16 cellular contexts compared by ENCODE assay signal in the genomic region with DNA sequence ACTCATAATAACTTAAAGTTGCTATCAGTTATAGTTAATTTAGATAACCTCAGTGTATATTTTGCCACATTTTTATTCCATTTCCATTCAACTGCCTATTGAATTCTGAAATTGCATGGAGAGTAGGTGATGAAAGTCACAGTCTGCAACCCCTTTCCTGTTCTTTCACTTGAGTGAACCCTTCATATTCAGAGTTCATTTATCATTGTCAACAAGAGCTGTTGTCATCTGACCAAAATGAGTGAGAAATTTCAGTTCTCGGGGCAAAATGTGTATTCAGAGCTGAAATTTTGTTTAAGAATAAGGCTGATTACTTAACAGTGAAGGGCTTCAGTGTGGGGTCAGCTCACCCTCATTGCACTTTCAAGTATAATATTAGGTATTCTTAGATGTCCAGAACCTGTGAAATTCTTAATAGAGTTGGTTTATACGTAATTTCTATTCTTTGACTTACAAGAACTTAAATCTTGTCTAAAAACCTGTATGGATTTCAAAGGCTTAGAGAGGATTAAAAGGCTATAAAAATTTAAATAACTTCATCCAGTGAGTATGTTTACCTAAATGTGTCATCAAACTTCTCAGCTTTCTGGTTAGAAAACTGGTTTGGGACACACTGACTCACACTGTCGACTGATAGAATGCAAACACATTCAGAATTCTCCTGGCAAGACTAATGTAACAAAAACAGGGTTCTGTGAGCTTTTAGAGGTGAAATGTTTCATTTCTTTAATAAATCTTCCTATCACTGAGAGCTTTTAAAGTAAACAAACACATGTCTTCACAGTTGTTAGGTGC.
A peak's percentile ranks its signal among the peaks of the same experiment; 100 is the strongest.
DNase-seq lines count a peak whose midpoint lies in the region; ATAC-seq, FAIRE-seq and TF ChIP-seq lines count a peak whose summit lies in the region.
"Had no signal": no experiment of that assay in that cellular context is flagged by ENCODE, and none has a peak within 500 bp of the region (broad histone marks: within the 10 kb centered on the region; RNA-seq: fewer than 3 reads in every experiment).

No MANE protein-coding gene starts in this region.

- FAIRE-seq in astrocyte (lab: Jason Lieb, UNC), result peak; percentile 68

- H3K27ac Mint-ChIP-seq in astrocyte (ENCODE audit: unreplicated experiment), result peak overlapping the region; percentile 82
- H3K27ac Mint-ChIP-seq in T-cell, result no peak overlapping the region
- H3K27ac Mint-ChIP-seq: activated CD8-positive, alpha-beta T cell treated with anti-CD3 and anti-CD28 coated beads for 36 hours; activated naive CD4-positive, alpha-beta T cell treated with anti-CD3 and anti-CD28 coated beads, Interleukin-2, amount 50 U/mL, for 24 hours; neural progenitor cell had no signal

- peak overlapping the region; percentile 83 for H3K27ac ChIP-seq in astrocyte (ENCODE audit: low read depth, low read length)
- H3K27ac ChIP-seq in substantia nigra (ENCODE audit: low read depth, low read length, poor library complexity, severe bottlenecking), result no peak overlapping the region
- H3K27ac ChIP-seq: neural progenitor cell, SK-N-MC had no signal

- H3K79me2 ChIP-seq in astrocyte (ENCODE audit: insufficient read depth, low read length), result no peaks in the 10 kb centered on the region

- POLR2A ChIA-PET in T-cell (lab: Charles Lee), result no interaction called here

- H3K4me1 ChIP-seq in astrocyte (ENCODE audit: insufficient read depth, low read length) (peaks cover 20% of the 10 kb centered on the region), BE2C (peaks cover 4% of the 10 kb centered on the region)

- TF ChIP-seq CTCF in astrocyte (IDR thresholded peaks at IDR 0.05; ENCODE audit: insufficient read depth, low read depth, low read length) (no peak), BE2C (IDR thresholded peaks at IDR 0.05; ENCODE audit: low read depth, low read length) (no peak)

- no peak for ATAC-seq in T-cell (replicated peaks in 1 of 4)
- ATAC-seq: activated CD8-positive, alpha-beta T cell treated with anti-CD3 and anti-CD28 coated beads for 36 hours had no signal

- H3K4me3 ChIP-seq in astrocyte (ENCODE audit: insufficient read depth, low read depth, low read length), result no peak overlapping the region
- H3K4me3 ChIP-seq in BE2C (ENCODE audit: low read depth, low read length), result no peak overlapping the region
- H3K4me3 ChIP-seq: neural progenitor cell, SK-N-MC had no signal

- no peaks in the 10 kb centered on the region for H3K27me3 ChIP-seq in astrocyte (ENCODE audit: insufficient read depth, low read length)
- H3K27me3 ChIP-seq in BE2C, result no peaks in the 10 kb centered on the region
- H3K27me3 ChIP-seq: neural progenitor cell had no signal

- DNase-seq in SIG-M5 treated with dmso at 0.1 percent for 504 hours (lab: John Stamatoyannopoulos, UW; ENCODE audit: unreplicated experiment) (peak; percentile 29), SIG-M5 (lab: John Stamatoyannopoulos, UW) (no peak), astrocyte (ENCODE audit: low read depth) (peak; percentile 89), glomerular visceral epithelial cell (ENCODE audit: extremely low spot score) (peak; percentile 40), stromal cell of bone marrow (ENCODE audit: low read depth) (peak; percentile 61), T-cell (no peak), BE2C (no peak), substantia nigra (lab: John Stamatoyannopoulos, UW) (no peak)
- DNase-seq: activated CD8-positive, alpha-beta T cell treated with anti-CD3 and anti-CD28 coated beads for 36 hours; DMS53; NCI-H2107; stimulated activated CD4-positive, alpha-beta T cell treated with anti-CD3 and anti-CD28 coated beads, Interleukin-15, amount 100 ng/mL, for 24 hours; stimulated activated naive CD4-positive, alpha-beta T cell had no signal

- H3K9me3 Mint-ChIP-seq in astrocyte (ENCODE audit: unreplicated experiment) (no peaks in the 10 kb centered on the region), T-cell (no peaks in the 10 kb centered on the region)
- H3K9me3 Mint-ChIP-seq: activated CD8-positive, alpha-beta T cell treated with anti-CD3 and anti-CD28 coated beads for 36 hours; activated naive CD4-positive, alpha-beta T cell treated with anti-CD3 and anti-CD28 coated beads, Interleukin-2, amount 50 U/mL, for 24 hours; neural progenitor cell had no signal

- H3K9ac ChIP-seq in astrocyte (ENCODE audit: low read length), result peak overlapping the region; percentile 66
- H3K9ac ChIP-seq: neural progenitor cell had no signal

- H3K4me3 Mint-ChIP-seq in astrocyte (ENCODE audit: unreplicated experiment), result no peak overlapping the region
- no peak overlapping the region for H3K4me3 Mint-ChIP-seq in T-cell
- H3K4me3 Mint-ChIP-seq: activated CD8-positive, alpha-beta T cell treated with anti-CD3 and anti-CD28 coated beads for 36 hours; activated naive CD4-positive, alpha-beta T cell treated with anti-CD3 and anti-CD28 coated beads, Interleukin-2, amount 50 U/mL, for 24 hours; neural progenitor cell had no signal

- H3K36me3 Mint-ChIP-seq in astrocyte (ENCODE audit: low read depth, unreplicated experiment) (no peaks in the 10 kb centered on the region), T-cell (peaks cover 24% of the 10 kb centered on the region)
- H3K36me3 Mint-ChIP-seq: neural progenitor cell had no signal

- H3K36me3 ChIP-seq in astrocyte (ENCODE audit: insufficient read depth, low read length) (no peaks in the 10 kb centered on the region), BE2C (no peaks in the 10 kb centered on the region)
- H3K36me3 ChIP-seq: neural progenitor cell had no signal

- H3K4me2 ChIP-seq in astrocyte (ENCODE audit: low read length), result peak overlapping the region; percentile 67
- H3K4me2 ChIP-seq: neural progenitor cell had no signal

- no peaks in the 10 kb centered on the region for H4K20me1 ChIP-seq in astrocyte (ENCODE audit: insufficient read depth, low read length)

- CTCF ChIA-PET in T-cell (lab: Charles Lee), result interaction anchor here in 1 of 2 donors (0.6 kb wide), 1 partner anchor 82 kb away, joined by 3 read pairs; no protein-coding TSS in a partner anchor

- H3K4me1 Mint-ChIP-seq in astrocyte (ENCODE audit: low read depth, unreplicated experiment) (peaks cover 33% of the 10 kb centered on the region), T-cell (peaks cover 0 to 2% (median 1%) of the 10 kb centered on the region in 3 donors)

- H2AFZ ChIP-seq in astrocyte (ENCODE audit: low read depth, low read length), result no peak overlapping the region
- H2AFZ ChIP-seq: neural progenitor cell had no signal

- H3K27me3 Mint-ChIP-seq in astrocyte (ENCODE audit: low read depth, unreplicated experiment) (no peaks in the 10 kb centered on the region), T-cell (no peaks in the 10 kb centered on the region)
- H3K27me3 Mint-ChIP-seq: activated CD8-positive, alpha-beta T cell treated with anti-CD3 and anti-CD28 coated beads for 36 hours; activated naive CD4-positive, alpha-beta T cell treated with anti-CD3 and anti-CD28 coated beads, Interleukin-2, amount 50 U/mL, for 24 hours had no signal

- no peaks in the 10 kb centered on the region for H3K9me3 ChIP-seq in astrocyte (ENCODE audit: insufficient read depth, low read depth, low read length)
- no peaks in the 10 kb centered on the region for H3K9me3 ChIP-seq in BE2C

Comparison
In these comparisons a context has a peak if more than half of its experiments do, and no peak if none do; other contexts are left out.
1. DNase-seq: peak in SIG-M5 treated with dmso at 0.1 percent for 504 hours (single experiment), astrocyte (single experiment), glomerular visceral epithelial cell (single experiment) and stromal cell of bone marrow (single experiment); none in SIG-M5 (single experiment), T-cell (0 of 34), BE2C (single experiment) and substantia nigra (0 of 49).